In the genomic region with DNA sequence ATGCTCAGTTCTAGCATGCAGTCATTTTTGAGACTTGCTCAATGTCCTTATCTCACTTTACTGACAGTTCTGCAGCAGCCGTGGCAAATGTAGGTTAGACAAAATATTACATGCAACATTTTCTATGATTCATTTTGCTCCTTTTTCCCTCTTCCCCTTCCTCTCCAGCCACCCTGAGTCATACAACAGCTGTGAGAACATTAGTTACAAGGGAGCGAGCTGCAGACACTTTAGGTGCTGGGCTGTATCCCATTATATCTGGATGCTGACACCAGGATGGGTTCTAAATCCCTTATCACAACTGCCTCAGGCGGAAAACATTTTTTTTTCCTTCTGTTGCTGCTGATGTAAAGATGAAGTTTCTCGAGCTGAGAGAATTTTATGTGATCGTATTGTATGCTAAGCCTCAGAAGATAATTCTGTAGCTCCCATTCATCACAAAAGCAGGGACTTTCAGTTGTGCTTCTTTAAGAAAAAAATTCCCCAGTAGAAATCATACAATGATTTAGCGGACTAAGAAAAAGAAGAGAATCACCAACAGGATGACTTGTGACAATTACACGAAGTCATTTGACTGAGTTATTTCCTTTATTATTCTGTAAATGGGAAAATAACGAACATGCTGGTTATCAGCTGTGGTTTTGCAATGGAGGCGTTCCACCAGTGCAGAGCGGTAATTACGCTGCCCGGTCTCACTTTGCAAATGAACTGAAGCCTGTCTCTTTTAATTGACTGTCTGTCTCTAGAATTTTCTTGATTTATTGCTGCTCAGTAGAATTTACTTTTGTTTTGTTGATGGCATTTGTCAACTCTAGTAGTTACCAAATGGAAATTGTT, we compare ENCODE assay signal across 13 cellular contexts.
DNase-seq lines count a peak whose midpoint lies in the region; ATAC-seq, FAIRE-seq and TF ChIP-seq lines count a peak whose summit lies in the region.
"Had no signal": no experiment of that assay in that cellular context is flagged by ENCODE, and none has a peak within 500 bp of the region (broad histone marks: within the 10 kb centered on the region; RNA-seq: fewer than 3 reads in every experiment).

No MANE protein-coding gene starts in this region.

- no peak for TF ChIP-seq CTCF in endothelial cell of umbilical vein (IDR thresholded peaks at IDR 0.05; ENCODE audit: extremely low read depth in 1 of 2, insufficient read depth in 1 of 2, low read depth in 1 of 2, low read length in 2 of 2)
- TF ChIP-seq CTCF in omental fat pad (IDR thresholded peaks at IDR 0.05), result no peak
- no peak for TF ChIP-seq CTCF in HepG2 (CRISPR knock-in tag; IDR thresholded peaks at IDR 0.05)

- dilution Hi-C loops in endothelial cell of umbilical vein (cut with MboI; ENCODE audit: extremely low pct_ligation_motif_present, low sequenced_read_pairs), result no loop called here

- TF ChIP-seq POLR2A in endothelial cell of umbilical vein (IDR thresholded peaks at IDR 0.05; ENCODE audit: low read depth, low read length) (no peak), HepG2 (IDR thresholded peaks at IDR 0.05; ENCODE audit: insufficient read depth in 1 of 2, low read depth in 2 of 2, low read length in 2 of 2) (no peak)

- TF ChIP-seq RAD21 in HepG2 (CRISPR knock-in tag; IDR thresholded peaks at IDR 0.05), result no peak

- no peaks in the 10 kb centered on the region for H4K20me1 ChIP-seq in endothelial cell of umbilical vein (replicated peaks; ENCODE audit: control insufficient read depth, extremely low read depth, insufficient read depth, low read length)
- no peaks in the 10 kb centered on the region for H4K20me1 ChIP-seq in HepG2 (ENCODE audit: insufficient read depth, low read length)

- H3K4me2 ChIP-seq in endothelial cell of umbilical vein (ENCODE audit: insufficient read depth, low read length) (peak overlapping the region; percentile 66), HepG2 (ENCODE audit: low read depth, low read length) (no peak overlapping the region)

- in situ Hi-C loops in HepG2 (cut with HindIII; ENCODE audit: extremely low pct_ligation_motif_present, low pct_unique_long_range_greater_than_20kb), result no loop called here

- POLR2A ChIA-PET in endothelial cell of umbilical vein (lab: Charles Lee) (interaction anchor here (1.6 kb wide), 1 partner anchor 19 kb away, joined by 5 read pairs; no protein-coding TSS in a partner anchor), HepG2 (lab: Yijun Ruan, JAX) (no interaction called here)

- BruUV-seq in endothelial cell of umbilical vein (replicated peaks; lab: Mats Ljungman, UMichigan) (no TSS peak), HepG2 (replicated peaks; lab: Mats Ljungman, UMichigan) (no TSS peak)

- H3K4me3 ChIP-seq in endothelial cell of umbilical vein (replicated peaks in 1 of 3; ENCODE audit: insufficient read depth in 1 of 3, low read depth in 1 of 3, low read length in 3 of 3) (peak overlapping the region in 1 of 3 experiments; percentile 46), HepG2 (replicated peaks in 1 of 3; ENCODE audit: insufficient read depth in 1 of 3, low read depth in 2 of 3, low read length in 3 of 3) (no peak overlapping the region)
- H3K4me3 ChIP-seq: ascending aorta had no signal

- peak; percentile 1 for DNase-seq in NCI-H1105 (lab: John Stamatoyannopoulos, UW)
- no peak for DNase-seq in NCI-H1105 treated with DMSO at 0.1 percent for 48 hours (lab: John Stamatoyannopoulos, UW)
- DNase-seq in NOMO-1 treated with dmso at 0.1 percent for 144 hours (lab: John Stamatoyannopoulos, UW; ENCODE audit: unreplicated experiment), result peak; percentile 43
- peak; percentile 94 for DNase-seq in endothelial cell of umbilical vein (ENCODE audit: low read depth, low spot score)
- no peak for DNase-seq in omental fat pad (ENCODE audit: low spot score)
- no peak for DNase-seq in SHP77 (lab: John Stamatoyannopoulos, UW)
- DNase-seq in HepG2 (ENCODE audit: low spot score), result no peak
- DNase-seq in HUDEP-2 (lab: John Stamatoyannopoulos, UW; ENCODE audit: unreplicated experiment in 76 of 76), result no peak
- DNase-seq: NCI-H2029 had no signal

- H2AFZ ChIP-seq in endothelial cell of umbilical vein (ENCODE audit: low read depth, low read length) (no peak overlapping the region), HepG2 (ENCODE audit: low read length) (no peak overlapping the region)

- WGBS in HepG2 (ENCODE audit: low lambda C conversion rate), result 86% methylated on average over 12 of the region's 12 CpGs

- CTCF ChIA-PET in endothelial cell of umbilical vein (lab: Charles Lee) (interaction anchor here (0.9 to 2.5 kb wide), 12 partner anchors 9 to 658 kb away, joined by 3 to 14 read pairs (median 3); a partner anchor contains a TSS), HepG2 (lab: Yijun Ruan, JAX; ENCODE audit: low intra/inter-chr PET ratio, low total read pairs) (no interaction called here)

- H3K9ac ChIP-seq in endothelial cell of umbilical vein (replicated peaks; ENCODE audit: extremely low read depth, insufficient read depth, low read length) (peak overlapping the region; percentile 37), HepG2 (ENCODE audit: insufficient read depth, low read depth, low read length) (no peak overlapping the region)

- H3K4me1 ChIP-seq in endothelial cell of umbilical vein (ENCODE audit: control insufficient read depth, extremely low read depth, insufficient read depth, low read length) (peaks cover 17% of the 10 kb centered on the region), HepG2 (ENCODE audit: insufficient read depth, low read length) (no peaks in the 10 kb centered on the region)
- H3K4me1 ChIP-seq: ascending aorta had no signal

- H3K9me3 ChIP-seq in endothelial cell of umbilical vein (replicated peaks; ENCODE audit: control insufficient read depth, insufficient read depth, low read length) (no peaks in the 10 kb centered on the region), HepG2 (ENCODE audit: low read length) (no peaks in the 10 kb centered on the region)
- H3K9me3 ChIP-seq: ascending aorta had no signal

- FAIRE-seq in endothelial cell of umbilical vein (lab: Jason Lieb, UNC), result peak; percentile 91
- no peak for FAIRE-seq in HepG2 (lab: Jason Lieb, UNC)
- FAIRE-seq: frontal cortex had no signal

- peak overlapping the region; percentile 59 for H3K27ac ChIP-seq in endothelial cell of umbilical vein (ENCODE audit: insufficient read depth, low read depth, low read length)
- no peak overlapping the region for H3K27ac ChIP-seq in HepG2 (ENCODE audit: extremely low read length, insufficient read depth, low read length)
- H3K27ac ChIP-seq: 22Rv1, ascending aorta had no signal

- H3K27me3 ChIP-seq in endothelial cell of umbilical vein (ENCODE audit: control insufficient read depth in 2 of 2, insufficient read depth in 2 of 2, low read length in 2 of 2), result no peaks in the 10 kb centered on the region
- H3K27me3 ChIP-seq in HepG2 (ENCODE audit: control insufficient read depth in 1 of 2, insufficient read depth in 2 of 2, low read length in 2 of 2), result no peaks in the 10 kb centered on the region
- H3K27me3 ChIP-seq: ascending aorta had no signal

- no peaks in the 10 kb centered on the region for H3K9me1 ChIP-seq in endothelial cell of umbilical vein (replicated peaks; ENCODE audit: control insufficient read depth, extremely low read depth, insufficient read depth, low read length)

- ATAC-seq in omental fat pad (ENCODE audit: low FRiP score) (peak; percentile 59), HepG2 (no peak)
- ATAC-seq: sciatic nerve had no signal

- H3K79me2 ChIP-seq in endothelial cell of umbilical vein (ENCODE audit: control insufficient read depth, insufficient read depth, low read length), result no peaks in the 10 kb centered on the region
- no peaks in the 10 kb centered on the region for H3K79me2 ChIP-seq in HepG2 (ENCODE audit: insufficient read depth, low read length)

- intact Hi-C loops in endothelial cell of umbilical vein (cut with micrococcal nuclease), result loop anchor here (1.0 to 5.0 kb wide), 6 partner anchors 19 to 659 kb away; a partner anchor contains a TSS
- intact Hi-C loops in HepG2 (cut with micrococcal nuclease; ENCODE audit: unreplicated experiment), result no loop called here

- TF ChIP-seq EP300 in HepG2 (IDR thresholded peaks at IDR 0.05; ENCODE audit: low read depth in 2 of 2, low read length in 2 of 2) (no peak), HepG2 (CRISPR knock-in tag; IDR thresholded peaks at IDR 0.05; ENCODE audit: borderline replicate concordance) (no peak)

- H3K36me3 ChIP-seq in endothelial cell of umbilical vein (ENCODE audit: control insufficient read depth in 2 of 2, extremely low read depth in 1 of 2, insufficient read depth in 2 of 2, low read length in 2 of 2), result no peaks in the 10 kb centered on the region
- no peaks in the 10 kb centered on the region for H3K36me3 ChIP-seq in HepG2 (replicated peaks in 1 of 2; ENCODE audit: control insufficient read depth in 1 of 2, insufficient read depth in 2 of 2, low read length in 2 of 2)
- H3K36me3 ChIP-seq: ascending aorta had no signal

TF ChIP-seq in endothelial cell of umbilical vein, 7 proteins besides CTCF, POLR2A, EP300 and RAD21:
- TF ChIP-seq POLR2AphosphoS5 (IDR thresholded peaks at IDR 0.05; ENCODE audit: insufficient read depth, low read depth, low read length) (peak; percentile 53), JUN (IDR thresholded peaks at IDR 0.05; ENCODE audit: borderline replicate concordance, insufficient read depth, insufficient read length, low read depth) (peak; percentile 86), FOS (IDR thresholded peaks at IDR 0.05; ENCODE audit: borderline replicate concordance, insufficient read depth, low read length) (peak; percentile 96), GATA2 (IDR thresholded peaks at IDR 0.05; ENCODE audit: insufficient read depth, insufficient read length, low read depth, low read length) (peak; percentile 71), MYC (IDR thresholded peaks at IDR 0.05; ENCODE audit: low read depth, low read length) (no peak)
- TF ChIP-seq, protein P1, sequence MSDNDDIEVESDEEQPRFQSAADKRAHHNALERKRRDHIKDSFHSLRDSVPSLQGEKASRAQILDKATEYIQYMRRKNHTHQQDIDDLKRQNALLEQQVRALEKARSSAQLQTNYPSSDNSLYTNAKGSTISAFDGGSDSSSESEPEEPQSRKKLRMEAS (IDR thresholded peaks at IDR 0.05; ENCODE audit: insufficient read depth, insufficient read length), result no peak

TF ChIP-seq in HepG2, 621 proteins besides CTCF, POLR2A, EP300 and RAD21:
- TF ChIP-seq ZNF326 (CRISPR knock-in tag; IDR thresholded peaks at IDR 0.05; ENCODE audit: borderline replicate concordance), result no peak
- no peak for TF ChIP-seq XBP1 (CRISPR knock-in tag; IDR thresholded peaks at IDR 0.05)
- TF ChIP-seq ZNF790 (CRISPR knock-in tag; IDR thresholded peaks at IDR 0.05; ENCODE audit: borderline replicate concordance), result no peak
- TF ChIP-seq POLR2AphosphoS5 (IDR thresholded peaks at IDR 0.05; ENCODE audit: low read depth, low read length), result no peak
- TF ChIP-seq ZBTB20 (CRISPR knock-in tag; IDR thresholded peaks at IDR 0.05; ENCODE audit: borderline replicate concordance, low read depth), result no peak
TF ChIP-seq in HepG2: peak in this region for 0.

Comparison
In these comparisons a context has a peak if more than half of its experiments do, and no peak if none do; other contexts are left out.
1. DNase-seq: peak in NCI-H1105 (single experiment), NOMO-1 treated with dmso at 0.1 percent for 144 hours (single experiment) and endothelial cell of umbilical vein (single experiment); none in NCI-H1105 treated with DMSO at 0.1 percent for 48 hours (single experiment), omental fat pad (single experiment), SHP77 (0 of 2), HepG2 (single experiment) and HUDEP-2 (0 of 76).